ENCODE assay signal across 15 cellular contexts in the genomic region with DNA sequence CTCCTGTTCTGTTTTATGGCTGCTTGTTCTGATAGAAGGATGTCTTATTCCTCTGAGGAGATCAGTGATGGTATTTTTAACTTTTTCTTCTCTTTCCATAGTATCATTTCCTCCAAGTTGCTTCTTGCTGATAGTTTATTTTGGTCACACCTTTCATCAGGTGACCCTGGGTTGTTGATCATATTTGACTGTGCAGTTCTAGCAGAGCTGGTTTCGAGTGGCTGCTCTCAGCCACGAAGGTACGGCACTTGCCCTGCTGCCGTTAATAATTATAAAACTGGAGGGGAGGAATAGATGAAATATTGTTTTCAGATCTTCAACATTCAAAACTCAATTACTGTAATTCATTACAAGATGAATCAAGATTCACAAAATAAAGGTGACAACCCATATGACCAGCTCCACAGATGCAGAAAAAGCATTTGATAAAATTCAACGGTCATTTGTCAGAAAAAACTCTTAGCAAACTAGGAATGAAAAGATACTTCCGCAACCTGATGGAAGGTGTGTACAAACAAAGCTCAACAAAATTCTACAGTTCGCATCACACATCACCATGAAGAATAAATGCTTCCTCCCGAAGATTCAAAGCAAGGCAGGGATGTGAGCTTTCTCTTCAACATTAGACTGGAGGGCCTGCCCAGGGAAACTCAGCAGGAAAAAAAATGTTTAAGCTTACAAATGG. TPM values are rescaled to one million over a fixed set of nuclear protein-coding genes. Genes with fewer than 3 reads are reported as not detected.
DNase-seq lines count a peak whose midpoint lies in the region; ATAC-seq, FAIRE-seq and TF ChIP-seq lines count a peak whose summit lies in the region.
"Had no signal": no experiment of that assay in that cellular context is flagged by ENCODE, and none has a peak within 500 bp of the region (broad histone marks: within the 10 kb centered on the region; RNA-seq: fewer than 3 reads in every experiment).

No MANE protein-coding gene starts in this region.

- H3K27ac Mint-ChIP-seq in T-helper 17 cell = no peak overlapping the region
- H3K27ac Mint-ChIP-seq: CD8-positive, alpha-beta T cell; GM23338 had no signal

- H3K36me3 Mint-ChIP-seq in T-helper 17 cell (ENCODE audit: low read depth) = peaks cover 12% of the 10 kb centered on the region
- H3K36me3 Mint-ChIP-seq: CD14-positive monocyte; CD8-positive, alpha-beta T cell had no signal

- no peak overlapping the region for H3K4me3 Mint-ChIP-seq in T-helper 17 cell
- H3K4me3 Mint-ChIP-seq: CD14-positive monocyte; CD8-positive, alpha-beta T cell; GM23338 had no signal

- TF ChIP-seq CTCF in lower lobe of right lung (IDR thresholded peaks at IDR 0.05) = no peak
- TF ChIP-seq CTCF in kidney (IDR thresholded peaks at IDR 0.05; ENCODE audit: borderline replicate concordance, extremely low read depth, insufficient read depth) = no peak

- H3K27me3 Mint-ChIP-seq in T-helper 17 cell = peaks cover 54% of the 10 kb centered on the region

- H3K27me3 ChIP-seq in lower lobe of right lung (ENCODE audit: low read depth) = peaks cover 22% of the 10 kb centered on the region

- H3K9ac ChIP-seq in kidney (ENCODE audit: low read length in 2 of 2) = no peak overlapping the region

- intact Hi-C loops in lower lobe of right lung (cut with DNase I) (no loop called here), kidney (cut with DNase I) (no loop called here)

- H3K36me3 ChIP-seq in lower lobe of right lung (no peaks in the 10 kb centered on the region), kidney (ENCODE audit: control insufficient read depth in 1 of 2, insufficient read depth in 2 of 2, low read length in 2 of 2) (no peaks in the 10 kb centered on the region)

- H3K4me3 ChIP-seq in lower lobe of right lung (no peak overlapping the region), kidney (ENCODE audit: low read length in 2 of 2) (no peak overlapping the region)
- H3K4me3 ChIP-seq: GM23338 had no signal

- no peaks in the 10 kb centered on the region for H3K9me3 ChIP-seq in lower lobe of right lung
- no peaks in the 10 kb centered on the region for H3K9me3 ChIP-seq in kidney (ENCODE audit: control insufficient read depth in 1 of 2, low read length in 2 of 2)
- H3K9me3 ChIP-seq in T-helper 17 cell (ENCODE audit: control insufficient read depth, low read length, poor library complexity, severe bottlenecking) = no peaks in the 10 kb centered on the region

- DNase-seq in NCI-H510A treated with DMSO at 0.1 percent for 48 hours (lab: John Stamatoyannopoulos, UW) (peak; percentile 40), NCI-H510A (lab: John Stamatoyannopoulos, UW) (no peak), RPMI8226 (peak; percentile 52), lower lobe of right lung (peak; percentile 10), kidney (no peak), T-helper 17 cell (no peak), foreskin melanocyte (no peak)
- DNase-seq: CD8-positive, alpha-beta T cell; COR-L47; H7 had no signal

- no peak for ATAC-seq in lower lobe of right lung
- ATAC-seq in T-helper 17 cell = no peak
- ATAC-seq: CD8-positive, alpha-beta T cell; GM23338 had no signal

- no peak for FAIRE-seq in kidney (lab: Jason Lieb, UNC)
- FAIRE-seq: GM18507 had no signal

- H3K4me1 Mint-ChIP-seq in T-helper 17 cell = peaks cover 4% of the 10 kb centered on the region
- H3K4me1 Mint-ChIP-seq: CD14-positive monocyte, GM23338 had no signal

- H3K4me1 ChIP-seq in lower lobe of right lung (no peaks in the 10 kb centered on the region), kidney (ENCODE audit: control insufficient read depth in 1 of 2, insufficient read depth in 1 of 2, low read depth in 1 of 2, low read length in 2 of 2) (no peaks in the 10 kb centered on the region)

- H3K27ac ChIP-seq in lower lobe of right lung (no peak overlapping the region), kidney (ENCODE audit: low read depth in 2 of 2, low read length in 2 of 2) (no peak overlapping the region)
- H3K27ac ChIP-seq: 22Rv1, HL-60 had no signal

RNA-seq across cellular contexts. Expression of gene RTL6, which starts 59.2 kb away (rescaled TPM):
- 15.4 TPM for total RNA-seq in lower lobe of right lung
- 32.5 TPM for total RNA-seq in kidney
- polyA plus RNA-seq in kidney (ENCODE audit: insufficient read depth, low read depth, low replicate concordance) = 8.9 TPM
- total RNA-seq in T-helper 17 cell = 10 to 100 TPM; 11.0 to 13.3 TPM

Comparison
In these comparisons a context has a peak if more than half of its experiments do, and no peak if none do; other contexts are left out.
1. DNase-seq: peak in NCI-H510A treated with DMSO at 0.1 percent for 48 hours (single experiment), RPMI8226 (single experiment) and lower lobe of right lung (single experiment); none in NCI-H510A (single experiment), kidney (single experiment), T-helper 17 cell (0 of 3) and foreskin melanocyte (single experiment).